Comparison of ENCODE assay signal across 5 cellular contexts in the genomic region with DNA sequence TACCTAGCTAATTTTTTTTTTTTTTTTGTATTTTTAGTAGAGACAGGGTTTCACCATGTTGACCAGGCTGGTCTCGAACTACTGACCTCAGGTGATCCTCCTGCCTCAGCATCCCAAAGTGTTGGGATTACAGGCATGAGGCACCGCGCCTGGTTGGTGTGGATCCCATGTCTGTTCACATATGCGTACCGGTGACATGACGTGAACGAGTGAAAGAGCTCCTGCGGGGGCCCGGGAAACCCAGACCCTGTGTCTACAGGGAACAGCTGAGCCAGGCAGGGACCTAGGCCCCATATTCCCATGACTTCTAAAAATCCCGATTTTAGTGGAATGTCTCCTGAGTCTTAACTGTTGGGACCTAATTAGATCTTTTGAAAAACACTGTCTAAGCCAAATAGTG. TPM values are rescaled to one million over a fixed set of nuclear protein-coding genes. Genes with fewer than 3 reads are reported as not detected.
"Had no signal": no experiment of that assay in that cellular context is flagged by ENCODE, and none has a peak within 500 bp of the region (broad histone marks: within the 10 kb centered on the region; RNA-seq: fewer than 3 reads in every experiment).

No MANE protein-coding gene starts in this region.

- H3K4me2 ChIP-seq: GM23338 had no signal

- H3K4me3 ChIP-seq: GM23338, K562 had no signal

- DNase-seq: H9, IMR-90 had no signal

- H3K4me3 Mint-ChIP-seq: GM23338 had no signal

- H3K9me3 Mint-ChIP-seq: GM23338, H9 had no signal

- H3K27ac Mint-ChIP-seq: GM23338 had no signal

RNA-seq across cellular contexts. Expression of a gene that starts 33.1 kb away (rescaled TPM):
- total RNA-seq: HT-29, K562 had no signal
- polyA plus RNA-seq: K562 had no signal
